14 cellular contexts compared by ENCODE assay signal in the genomic region with DNA sequence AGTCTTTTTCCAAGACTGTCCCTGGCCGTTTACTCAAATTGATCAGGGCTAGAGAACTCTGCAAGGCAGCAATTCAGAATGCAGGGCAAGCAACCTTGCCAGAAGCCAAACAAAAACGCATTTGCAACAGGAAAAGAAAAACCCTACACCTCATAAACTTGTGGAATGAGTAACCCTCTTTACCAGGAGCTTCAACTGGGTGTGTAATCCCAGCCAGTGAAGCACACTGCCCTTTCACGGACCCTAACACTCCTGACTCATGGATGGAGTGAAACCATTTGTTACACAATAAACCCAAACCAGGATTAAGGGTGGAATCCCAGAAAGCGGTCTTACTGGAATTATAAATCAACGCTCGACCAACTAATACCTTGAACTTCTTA. TPM values are rescaled to one million over a fixed set of nuclear protein-coding genes. Genes with fewer than 3 reads are reported as not detected.
A peak's percentile ranks its signal among the peaks of the same experiment; 100 is the strongest.
DNase-seq lines count a peak whose midpoint lies in the region; ATAC-seq and TF ChIP-seq lines count a peak whose summit lies in the region.
"Had no signal": no experiment of that assay in that cellular context is flagged by ENCODE, and none has a peak within 500 bp of the region (broad histone marks: within the 10 kb centered on the region; RNA-seq: fewer than 3 reads in every experiment).

No MANE protein-coding gene starts in this region.

- WGBS in mesenchymal stem cell: 1% methylated on average over 3 of the region's 6 CpGs

- DNase-seq in AG09319 (ENCODE audit: extremely low read depth, low read depth) (peak; percentile 79), MG63 (peak; percentile 81), colonic mucosa (no peak), mesenchymal stem cell (peak; percentile 95), DMS 273 treated with DMSO at 0.1 percent for 48 hours (lab: John Stamatoyannopoulos, UW) (no peak)
- DNase-seq: adrenal gland; CD4-positive, CD25-positive, alpha-beta regulatory T cell; NCI-H510A treated with DMSO at 0.1 percent for 48 hours; T-cell had no signal

- H3K79me1 ChIP-seq in mesenchymal stem cell (replicated peaks; ENCODE audit: low read length, poor library complexity, severe bottlenecking): peaks cover 17% of the 10 kb centered on the region

- ATAC-seq in HG03354 (IDR thresholded peaks at IDR 0.05; ENCODE audit: poor library complexity, severe bottlenecking, unreplicated experiment): no peak
- ATAC-seq in HG03571 (IDR thresholded peaks at IDR 0.05; ENCODE audit: unreplicated experiment): no peak
- ATAC-seq in GM18502 (IDR thresholded peaks at IDR 0.05; ENCODE audit: poor library complexity, unreplicated experiment): no peak
- ATAC-seq: T-cell had no signal

- no peak overlapping the region for H2AFZ ChIP-seq in mesenchymal stem cell (ENCODE audit: low read depth, low read length)

- H3K27ac ChIP-seq in colonic mucosa (peak overlapping the region; percentile 38), mesenchymal stem cell (ENCODE audit: low read length, poor library complexity, severe bottlenecking) (peak overlapping the region; percentile 100)
- H3K27ac ChIP-seq: adrenal gland had no signal

- TF ChIP-seq CTCF in AG09319 (IDR thresholded peaks at IDR 0.05; ENCODE audit: low read depth, low read length): no peak
- TF ChIP-seq CTCF in colonic mucosa (IDR thresholded peaks at IDR 0.05): no peak

- H3K9ac ChIP-seq in colonic mucosa (ENCODE audit: low read depth in 2 of 2, low read length in 2 of 2): no peak overlapping the region
- H3K9ac ChIP-seq in mesenchymal stem cell (ENCODE audit: low read length): peak overlapping the region; percentile 75

- H3K36me3 ChIP-seq in MG63: peaks cover 40% of the 10 kb centered on the region
- no peaks in the 10 kb centered on the region for H3K36me3 ChIP-seq in colonic mucosa
- H3K36me3 ChIP-seq in mesenchymal stem cell (ENCODE audit: control insufficient read depth in 1 of 2, insufficient read depth in 2 of 2, low read depth in 1 of 2, low read length in 2 of 2): peaks cover 35 to 92% of the 10 kb centered on the region in 2 experiments
- H3K36me3 ChIP-seq: adrenal gland had no signal

- H2BK12ac ChIP-seq in mesenchymal stem cell (ENCODE audit: low read length in 2 of 2): peak overlapping the region; percentile 77 to 83

- peak overlapping the region; percentile 98 for H2BK5ac ChIP-seq in mesenchymal stem cell (ENCODE audit: low read depth, low read length, poor library complexity, severe bottlenecking)

- peak overlapping the region; percentile 48 to 91 for H3K18ac ChIP-seq in mesenchymal stem cell (ENCODE audit: low read depth in 1 of 2, low read length in 2 of 2)

- H2BK15ac ChIP-seq in mesenchymal stem cell (ENCODE audit: low read depth, poor library complexity, severe bottlenecking): no peak overlapping the region

- H3K4me3 ChIP-seq in MG63: no peak overlapping the region
- no peak overlapping the region for H3K4me3 ChIP-seq in colonic mucosa
- H3K4me3 ChIP-seq in mesenchymal stem cell (ENCODE audit: insufficient read depth in 1 of 2, low read depth in 1 of 2, low read length in 2 of 2): peak overlapping the region in 1 of 2 experiments; percentile 34
- H3K4me3 ChIP-seq: adrenal gland had no signal

- no peak overlapping the region for H3K23ac ChIP-seq in mesenchymal stem cell (ENCODE audit: low read length in 2 of 2)

- H4K91ac ChIP-seq in mesenchymal stem cell (ENCODE audit: low read length): peak overlapping the region; percentile 72

- H2AK5ac ChIP-seq in mesenchymal stem cell (ENCODE audit: low read length, severe bottlenecking): peak overlapping the region; percentile 99

- H3K14ac ChIP-seq in mesenchymal stem cell (ENCODE audit: low read length in 2 of 2): peak overlapping the region in 1 of 2 experiments; percentile 81

- H3K4me2 ChIP-seq in mesenchymal stem cell (ENCODE audit: low read length, poor library complexity, severe bottlenecking): peak overlapping the region; percentile 81

- H3K4ac ChIP-seq in mesenchymal stem cell (ENCODE audit: low read depth in 1 of 2, low read length in 2 of 2): peak overlapping the region; percentile 58 to 71

- no peaks in the 10 kb centered on the region for H3K27me3 ChIP-seq in MG63
- H3K27me3 ChIP-seq in colonic mucosa: no peaks in the 10 kb centered on the region
- H3K27me3 ChIP-seq in mesenchymal stem cell (ENCODE audit: control insufficient read depth in 1 of 2, insufficient read depth in 1 of 2, low read length in 2 of 2): no peaks in the 10 kb centered on the region
- H3K27me3 ChIP-seq: adrenal gland had no signal

- no peaks in the 10 kb centered on the region for H3K9me3 ChIP-seq in MG63
- H3K9me3 ChIP-seq in colonic mucosa: no peaks in the 10 kb centered on the region
- no peaks in the 10 kb centered on the region for H3K9me3 ChIP-seq in mesenchymal stem cell (ENCODE audit: control insufficient read depth, low read length)
- H3K9me3 ChIP-seq: adrenal gland had no signal

- H3K4me1 ChIP-seq in colonic mucosa: no peaks in the 10 kb centered on the region
- H3K4me1 ChIP-seq in mesenchymal stem cell (ENCODE audit: control insufficient read depth, insufficient read depth, low read depth, low read length): peaks cover 21% of the 10 kb centered on the region
- H3K4me1 ChIP-seq: adrenal gland had no signal

- no peak overlapping the region for H2BK120ac ChIP-seq in mesenchymal stem cell (ENCODE audit: low read depth, low read length)

- intact Hi-C loops in colonic mucosa (cut with DNase I): no loop called here

- peak overlapping the region; percentile 71 for H4K8ac ChIP-seq in mesenchymal stem cell (ENCODE audit: low read length)

RNA-seq across cellular contexts. Expression of gene LDHAL6B, which starts 14.8 kb away (rescaled TPM):
- total RNA-seq in MG63 (2014; rRNA removed; shearing (Covaris generic); ENCODE audit: low replicate concordance): not detected in 2 replicates
- total RNA-seq in colonic mucosa: not detected
- polyA plus RNA-seq in mesenchymal stem cell (2013, experiment 1 of 2): not detected
- polyA plus RNA-seq in mesenchymal stem cell (2013, experiment 2 of 2): not detected
- total RNA-seq: adrenal gland; CD4-positive, CD25-positive, alpha-beta regulatory T cell; glomerular endothelial cell; mononuclear cell; T-cell had no signal
- polyA plus RNA-seq: adrenal gland; CD4-positive, CD25-positive, alpha-beta regulatory T cell had no signal

Comparison
In these comparisons a context has a peak if more than half of its experiments do, and no peak if none do; other contexts are left out.
1. DNase-seq: peak in AG09319 (single experiment), MG63 (single experiment) and mesenchymal stem cell (single experiment); none in colonic mucosa (single experiment) and DMS 273 treated with DMSO at 0.1 percent for 48 hours (single experiment).